ENCODE assay signal across 30 cellular contexts in genomic region chr3:12388185-12388584, GRCh38.
"Had no signal": no experiment of that assay in that cellular context is flagged by ENCODE, and none has a peak within 500 bp of the region (broad histone marks: within the 10 kb centered on the region; RNA-seq: fewer than 3 reads in every experiment).

No MANE protein-coding gene starts in this region.

- H3K27me3 ChIP-seq: left lung, spleen, testis, thyroid gland, transverse colon, upper lobe of left lung, vagina had no signal

- ATAC-seq: left colon; left lung; lower lobe of right lung; naive thymus-derived CD8-positive, alpha-beta T cell; pancreas; right cardiac atrium had no signal

- H3K4me1 ChIP-seq: left lung, lower lobe of right lung, pancreas, prostate gland, spleen, testis, thyroid gland, upper lobe of left lung had no signal

- H3K9me3 ChIP-seq: left lung, lower lobe of right lung, pancreas, prostate gland, sigmoid colon, testis, thyroid gland, transverse colon, upper lobe of left lung, vagina had no signal

- H3K9me3 Mint-ChIP-seq: neural crest cell had no signal

- H3K4me3 ChIP-seq: left lung, lower lobe of right lung, pancreas, prostate gland, sigmoid colon, spleen, testis, thyroid gland, transverse colon, upper lobe of left lung, vagina had no signal

- FAIRE-seq: islet of Langerhans, kidney, pancreas, small intestine had no signal

- DNase-seq: hypothalamus; immature natural killer cell; kidney; left colon; left lung; lower lobe of right lung; mammary epithelial cell; mesenchymal stem cell; naive thymus-derived CD8-positive, alpha-beta T cell; nucleus accumbens; pancreas; posterior cingulate gyrus; retina; right cardiac atrium; sigmoid colon; small intestine; spleen; stimulated activated CD4-positive, alpha-beta T cell treated with anti-CD3 and anti-CD28 coated beads, Interleukin-1b, Interleukin-23, amount 100 ng/mL, for 48 hours; stimulated activated CD4-positive, alpha-beta T cell treated with anti-CD3 and anti-CD28 coated beads, Interleukin-2, amount 100 ng/mL, for 48 hours; stimulated activated naive CD4-positive, alpha-beta T cell treated with Interleukin-2 at 50 U/mL for 16 hours; substantia nigra; testis; thyroid gland; transverse colon; upper lobe of left lung had no signal

- H3K36me3 Mint-ChIP-seq: immature natural killer cell had no signal

- H3K36me3 ChIP-seq: left lung, lower lobe of right lung, pancreas, prostate gland, sigmoid colon, spleen, thyroid gland, transverse colon, upper lobe of left lung, vagina had no signal

- H3K4me1 Mint-ChIP-seq: immature natural killer cell; naive thymus-derived CD8-positive, alpha-beta T cell; neural crest cell had no signal

- H3K27ac ChIP-seq: left lung, lower lobe of right lung, pancreas, prostate gland, sigmoid colon, spleen, testis, thyroid gland, transverse colon, upper lobe of left lung, vagina had no signal

- H3K27ac Mint-ChIP-seq: immature natural killer cell; naive thymus-derived CD8-positive, alpha-beta T cell; nephron had no signal

- H3K4me3 Mint-ChIP-seq: immature natural killer cell; naive thymus-derived CD8-positive, alpha-beta T cell; nephron; neural crest cell had no signal
